24 cellular contexts compared by ENCODE assay signal in genomic region chr12:44253338-44253856, GRCh38.
"Had no signal": no experiment of that assay in that cellular context is flagged by ENCODE, and none has a peak within 500 bp of the region (broad histone marks: within the 10 kb centered on the region; RNA-seq: fewer than 3 reads in every experiment).

No MANE protein-coding gene starts in this region.

- ATAC-seq: activated naive CD4-positive, alpha-beta T cell treated with anti-CD3 and anti-CD28 coated beads, Interleukin-2, amount 50 U/mL, for 72 hours; activated T-cell treated with anti-CD3 and anti-CD28 coated beads, Interleukin-2, amount 50 U/mL, for 72 hours; heart left ventricle; WTC11 had no signal

- H3K27ac Mint-ChIP-seq: activated CD4-positive, alpha-beta memory T cell treated with anti-CD3 and anti-CD28 coated beads, Interleukin-2, amount 10 ng/mL, durations not matched to agents 7 days and 5 days; activated CD4-positive, alpha-beta T cell treated with anti-CD3 and anti-CD28 coated beads, Interleukin-2, amount 10 ng/mL, durations not matched to agents 7 days and 5 days; activated naive CD4-positive, alpha-beta T cell treated with anti-CD3 and anti-CD28 coated beads, Interleukin-2, amount 10 ng/mL, durations not matched to agents 7 days and 5 days; activated naive CD4-positive, alpha-beta T cell treated with anti-CD3 and anti-CD28 coated beads, Interleukin-2, amount 50 U/mL, for 72 hours; activated naive CD8-positive, alpha-beta T cell treated with anti-CD3 and anti-CD28 coated beads, Interleukin-2, amount 10 ng/mL, durations not matched to agents 7 days and 5 days; activated T-cell treated with anti-CD3 and anti-CD28 coated beads, Interleukin-2, amount 50 U/mL, for 24 hours; activated T-cell treated with anti-CD3 and anti-CD28 coated beads, Interleukin-2, amount 50 U/mL, for 72 hours; brain; WTC11 had no signal

- H3K4me3 Mint-ChIP-seq: activated CD4-positive, alpha-beta memory T cell treated with anti-CD3 and anti-CD28 coated beads, Interleukin-2, amount 10 ng/mL, durations not matched to agents 7 days and 5 days; activated CD4-positive, alpha-beta T cell treated with anti-CD3 and anti-CD28 coated beads, Interleukin-2, amount 10 ng/mL, durations not matched to agents 7 days and 5 days; activated naive CD4-positive, alpha-beta T cell treated with anti-CD3 and anti-CD28 coated beads, Interleukin-2, amount 10 ng/mL, durations not matched to agents 7 days and 5 days; activated naive CD8-positive, alpha-beta T cell treated with anti-CD3 and anti-CD28 coated beads, Interleukin-2, amount 10 ng/mL, durations not matched to agents 7 days and 5 days; activated T-cell treated with anti-CD3 and anti-CD28 coated beads, Interleukin-2, amount 50 U/mL, for 24 hours; activated T-cell treated with anti-CD3 and anti-CD28 coated beads, Interleukin-2, amount 50 U/mL, for 72 hours; brain; WTC11 had no signal

- H3K4me1 Mint-ChIP-seq: activated CD4-positive, alpha-beta memory T cell treated with anti-CD3 and anti-CD28 coated beads, Interleukin-2, amount 10 ng/mL, durations not matched to agents 7 days and 5 days; activated CD4-positive, alpha-beta T cell treated with anti-CD3 and anti-CD28 coated beads, Interleukin-2, amount 10 ng/mL, durations not matched to agents 7 days and 5 days; activated naive CD4-positive, alpha-beta T cell treated with anti-CD3 and anti-CD28 coated beads, Interleukin-2, amount 10 ng/mL, durations not matched to agents 7 days and 5 days; activated naive CD8-positive, alpha-beta T cell treated with anti-CD3 and anti-CD28 coated beads, Interleukin-2, amount 10 ng/mL, durations not matched to agents 7 days and 5 days; brain; WTC11 had no signal

- H3K9me3 Mint-ChIP-seq: activated naive CD4-positive, alpha-beta T cell treated with anti-CD3 and anti-CD28 coated beads, Interleukin-2, amount 10 ng/mL, durations not matched to agents 7 days and 5 days; activated naive CD8-positive, alpha-beta T cell treated with anti-CD3 and anti-CD28 coated beads, Interleukin-2, amount 10 ng/mL, durations not matched to agents 7 days and 5 days had no signal

- H3K27me3 Mint-ChIP-seq: activated CD4-positive, alpha-beta memory T cell treated with anti-CD3 and anti-CD28 coated beads, Interleukin-2, amount 10 ng/mL, durations not matched to agents 7 days and 5 days; activated CD4-positive, alpha-beta T cell treated with anti-CD3 and anti-CD28 coated beads, Interleukin-2, amount 10 ng/mL, durations not matched to agents 7 days and 5 days; activated naive CD4-positive, alpha-beta T cell treated with anti-CD3 and anti-CD28 coated beads, Interleukin-2, amount 10 ng/mL, durations not matched to agents 7 days and 5 days; activated naive CD8-positive, alpha-beta T cell treated with anti-CD3 and anti-CD28 coated beads, Interleukin-2, amount 10 ng/mL, durations not matched to agents 7 days and 5 days; activated T-cell treated with anti-CD3 and anti-CD28 coated beads, Interleukin-2, amount 50 U/mL, for 24 hours had no signal

- DNase-seq: activated CD4-positive, alpha-beta memory T cell treated with anti-CD3 and anti-CD28 coated beads, Interleukin-2, amount 10 ng/mL, durations not matched to agents 7 days and 5 days; activated CD4-positive, alpha-beta T cell treated with anti-CD3 and anti-CD28 coated beads for 1 hour; activated CD4-positive, alpha-beta T cell treated with anti-CD3 and anti-CD28 coated beads for 4 hours; activated CD4-positive, alpha-beta T cell treated with anti-CD3 and anti-CD28 coated beads, Interleukin-2, amount 10 ng/mL, durations not matched to agents 7 days and 5 days; activated CD4-positive, alpha-beta T cell treated with anti-CD3 and anti-CD28 coated beads, Interleukin-2, amount 50 U/mL, for 4 hours; activated CD8-positive, alpha-beta memory T cell treated with anti-CD3 and anti-CD28 coated beads, Interleukin-2, amount 50 U/mL, for 48 hours; activated gamma-delta T cell; activated naive CD4-positive, alpha-beta T cell; activated naive CD4-positive, alpha-beta T cell treated with anti-CD3 and anti-CD28 coated beads, Interleukin-2, amount 10 ng/mL, durations not matched to agents 7 days and 5 days; activated naive CD8-positive, alpha-beta T cell treated with anti-CD3 and anti-CD28 coated beads, Interleukin-2, amount 10 ng/mL, durations not matched to agents 7 days and 5 days; activated T-cell treated with anti-CD3 and anti-CD28 coated beads for 4 hours; activated T-cell treated with anti-CD3 and anti-CD28 coated beads, Interleukin-2, amount 50 U/mL, for 24 hours; activated T-cell treated with anti-CD3 and anti-CD28 coated beads, Interleukin-2, amount 50 U/mL, for 72 hours; central memory CD4-positive, alpha-beta T cell; cerebellar nuclear complex; colonic mucosa; effector CD8-positive, alpha-beta T cell; esophagus squamous epithelium; glutamatergic neuron; heart left ventricle; T-helper 2 cell had no signal

- H3K36me3 Mint-ChIP-seq: activated naive CD4-positive, alpha-beta T cell treated with anti-CD3 and anti-CD28 coated beads, Interleukin-2, amount 10 ng/mL, durations not matched to agents 7 days and 5 days; activated naive CD8-positive, alpha-beta T cell treated with anti-CD3 and anti-CD28 coated beads, Interleukin-2, amount 10 ng/mL, durations not matched to agents 7 days and 5 days; WTC11 had no signal
